Comparison of ENCODE assay signal across 8 cellular contexts in genomic region chr5:148443998-148444397, GRCh38.
DNase-seq lines count a peak whose midpoint lies in the region; ATAC-seq, FAIRE-seq and TF ChIP-seq lines count a peak whose summit lies in the region.

No MANE protein-coding gene starts in this region.

- H3K27me3 Mint-ChIP-seq in T-helper 2 cell treated with Interferon-gamma antibody and Interleukin-4, amounts not matched to agents 5 μg/mL and 100 μg/mL, for 36 hours (ENCODE audit: low read depth), result peaks cover 2% of the 10 kb centered on the region

- WGBS in liver, result 27% methylated on average over 5 of the region's 5 CpGs

- H3K27ac Mint-ChIP-seq in T-helper 2 cell treated with Interferon-gamma antibody and Interleukin-4, amounts not matched to agents 5 μg/mL and 100 μg/mL, for 36 hours, result no peak overlapping the region

- H3K4me3 ChIP-seq in NB4 (ENCODE audit: low read depth, low read length) (no peak overlapping the region), choroid plexus epithelial cell (ENCODE audit: low read depth, low read length) (no peak overlapping the region), liver (ENCODE audit: low read depth in 1 of 3, low read length in 3 of 3) (no peak overlapping the region)

- H3K9ac ChIP-seq in liver (ENCODE audit: low read depth in 1 of 2, low read length in 2 of 2), result no peak overlapping the region

- H3K4me1 ChIP-seq in liver (ENCODE audit: control insufficient read depth in 4 of 4, insufficient read depth in 4 of 4, low read length in 3 of 4), result peaks cover 0 to 3% (median 1%) of the 10 kb centered on the region in 4 donors

- peak; percentile 84 for ATAC-seq in HG02678 (IDR thresholded peaks at IDR 0.05; ENCODE audit: unreplicated experiment)

- no peak overlapping the region for H3K27ac ChIP-seq in liver (ENCODE audit: low read depth in 1 of 2, low read length in 2 of 2)

- peak; percentile 78 for FAIRE-seq in GM12892 (lab: Jason Lieb, UNC)

- peak; percentile 70 for TF ChIP-seq CTCF in AG09319 (IDR thresholded peaks at IDR 0.05; ENCODE audit: low read depth, low read length)
- peak; percentile 70 for TF ChIP-seq CTCF in NB4 (IDR thresholded peaks at IDR 0.05; ENCODE audit: low read depth, low read length)
- TF ChIP-seq CTCF in choroid plexus epithelial cell (conservative IDR thresholded peaks at IDR 0.05; ENCODE audit: low read depth, low read length), result peak; percentile 71
- TF ChIP-seq CTCF in liver (IDR thresholded peaks at IDR 0.05; ENCODE audit: low read depth, low read length, missing input control), result peak; percentile 77

- peaks cover 1 to 43% (median 27%) of the 10 kb centered on the region in 4 donors for H3K36me3 ChIP-seq in liver (ENCODE audit: control insufficient read depth in 4 of 4, insufficient read depth in 3 of 4, low read depth in 1 of 4, low read length in 3 of 4)

- TF ChIP-seq POLR2A in GM12892 (IDR thresholded peaks at IDR 0.05; ENCODE audit: low read depth, low read length) (no peak), NB4 (IDR thresholded peaks at IDR 0.05; ENCODE audit: extremely low read depth, insufficient read length) (no peak)

- H3K4me1 Mint-ChIP-seq in T-helper 2 cell treated with Interferon-gamma antibody and Interleukin-4, amounts not matched to agents 5 μg/mL and 100 μg/mL, for 36 hours (ENCODE audit: low read depth), result no peaks in the 10 kb centered on the region

- H3K9me3 ChIP-seq in liver (ENCODE audit: control insufficient read depth in 4 of 4, low read length in 3 of 4), result no peaks in the 10 kb centered on the region

- DNase-seq in AG09319 (ENCODE audit: extremely low read depth, low read depth) (peak; percentile 39), GM12892 (ENCODE audit: insufficient read length) (peak; percentile 5), NB4 (ENCODE audit: low read depth) (peak; percentile 71), choroid plexus epithelial cell (ENCODE audit: low read depth) (peak; percentile 84)
- DNase-seq in T-helper 2 cell treated with Interferon-gamma antibody and Interleukin-4, amounts not matched to agents 5 μg/mL and 100 μg/mL, for 36 hours (ENCODE audit: low spot score), result peak; percentile 20
- peak; percentile 46 for DNase-seq in stimulated activated CD8-positive, alpha-beta memory T cell treated with anti-CD3 and anti-CD28 coated beads, Interleukin-4, amount 100 ng/mL, for 48 hours

- H3K36me3 Mint-ChIP-seq in T-helper 2 cell treated with Interferon-gamma antibody and Interleukin-4, amounts not matched to agents 5 μg/mL and 100 μg/mL, for 36 hours (ENCODE audit: low read depth), result peaks cover 27% of the 10 kb centered on the region

- no peak overlapping the region for H3K4me3 Mint-ChIP-seq in T-helper 2 cell treated with Interferon-gamma antibody and Interleukin-4, amounts not matched to agents 5 μg/mL and 100 μg/mL, for 36 hours

- no peaks in the 10 kb centered on the region for H3K27me3 ChIP-seq in liver (ENCODE audit: control insufficient read depth in 4 of 4, insufficient read depth in 4 of 4, low read length in 3 of 4)

- H3K9me3 Mint-ChIP-seq in T-helper 2 cell treated with Interferon-gamma antibody and Interleukin-4, amounts not matched to agents 5 μg/mL and 100 μg/mL, for 36 hours, result no peaks in the 10 kb centered on the region

- TF ChIP-seq RAD21 in liver (IDR thresholded peaks at IDR 0.05), result peak; percentile 96

TF ChIP-seq in liver, 16 proteins besides CTCF, POLR2A, EP300 and RAD21:
- TF ChIP-seq GABPA (IDR thresholded peaks at IDR 0.05 in 1 of 2, conservative IDR thresholded peaks at IDR 0.05 in 1 of 2), result no peak
- no peak for TF ChIP-seq ATF3 (IDR thresholded peaks at IDR 0.05)
- TF ChIP-seq RXRA (IDR thresholded peaks at IDR 0.05), result peak; percentile 20 to 38
- TF ChIP-seq NR2F2 (IDR thresholded peaks at IDR 0.05), result no peak
- no peak for TF ChIP-seq JUND (IDR thresholded peaks at IDR 0.05)
- peak; percentile 15 for TF ChIP-seq MAX (IDR thresholded peaks at IDR 0.05)

Comparison
In these comparisons a context has a peak if more than half of its experiments do, and no peak if none do; other contexts are left out.
1. DNase-seq: peak in every context shown above with its lines; median percentile 84 in choroid plexus epithelial cell; 71 in NB4; 46 in stimulated activated CD8-positive, alpha-beta memory T cell treated with anti-CD3 and anti-CD28 coated beads, Interleukin-4, amount 100 ng/mL, for 48 hours; 39 in AG09319; 20 in T-helper 2 cell treated with Interferon-gamma antibody and Interleukin-4, amounts not matched to agents 5 μg/mL and 100 μg/mL, for 36 hours; 5 in GM12892.